Comparison of ENCODE assay signal across 22 cellular contexts in the genomic region with DNA sequence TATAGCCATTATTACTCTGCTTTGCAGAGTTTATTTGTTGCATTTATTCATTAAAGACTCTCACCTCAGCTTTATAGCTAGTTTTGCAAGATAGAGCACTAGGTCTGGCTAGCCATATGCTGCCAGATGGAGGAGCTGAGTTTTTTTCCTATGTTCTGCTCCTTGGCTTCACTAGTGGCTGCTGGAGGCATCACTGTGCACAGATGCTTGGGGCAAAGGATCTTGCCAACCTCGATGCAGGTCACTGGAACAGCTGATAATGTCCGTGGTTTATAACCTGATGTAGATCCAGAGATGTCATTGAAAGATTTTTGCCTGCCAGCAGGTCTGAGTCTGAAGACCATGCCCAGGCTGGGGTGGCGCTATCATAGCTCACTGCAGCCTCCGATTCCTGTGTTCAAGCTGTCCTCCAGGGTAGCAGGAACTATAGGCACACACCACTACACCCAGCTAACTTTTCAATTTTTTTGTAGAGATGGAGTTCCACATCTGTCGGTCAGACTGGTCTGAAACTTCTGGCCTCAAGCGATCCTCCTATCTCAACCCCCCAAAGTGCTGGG.
DNase-seq lines count a peak whose midpoint lies in the region; ATAC-seq and TF ChIP-seq lines count a peak whose summit lies in the region.
"Had no signal": no experiment of that assay in that cellular context is flagged by ENCODE, and none has a peak within 500 bp of the region (broad histone marks: within the 10 kb centered on the region; RNA-seq: fewer than 3 reads in every experiment).

No MANE protein-coding gene starts in this region.

- H3K79me2 ChIP-seq in Karpas-422 (ENCODE audit: low read length): peaks cover 85% of the 10 kb centered on the region

- H2AFZ ChIP-seq in Karpas-422 (ENCODE audit: low read length): no peak overlapping the region
- H2AFZ ChIP-seq: GM23248 had no signal

- H3K4me3 Mint-ChIP-seq in activated CD4-positive, alpha-beta T cell treated with anti-CD3 and anti-CD28 coated beads for 36 hours: no peak overlapping the region
- no peak overlapping the region for H3K4me3 Mint-ChIP-seq in T-cell
- H3K4me3 Mint-ChIP-seq: activated T-helper 1 cell treated with anti-CD3 and anti-CD28 coated beads, Interleukin-12 subunit alpha, Interleukin-12 subunit beta, Interleukin-2, Interleukin-4 antibody, amounts not matched to agents 30 ng/mL and 10 ng/mL and 1 ng/mL, durations not matched to agents 14 hours and 24 hours and 36 hours; central memory CD8-positive, alpha-beta T cell; effector memory CD8-positive, alpha-beta T cell; nephron; stimulated activated effector memory CD8-positive, alpha-beta T cell treated with anti-CD3 and anti-CD28 coated beads, Interleukin-12 subunit alpha, Interleukin-12 subunit beta, amount 100 ng/mL, for 72 hours had no signal

- TF ChIP-seq CTCF in psoas muscle (IDR thresholded peaks at IDR 0.05): no peak
- TF ChIP-seq CTCF in testis (IDR thresholded peaks at IDR 0.05): no peak

- H3K4me1 Mint-ChIP-seq in activated CD4-positive, alpha-beta T cell treated with anti-CD3 and anti-CD28 coated beads for 36 hours: peaks cover 75% of the 10 kb centered on the region
- peaks cover 61 to 77% (median 75%) of the 10 kb centered on the region in 3 donors for H3K4me1 Mint-ChIP-seq in T-cell
- H3K4me1 Mint-ChIP-seq: nephron had no signal

- CTCF ChIA-PET in activated CD4-positive, alpha-beta T cell treated with anti-CD3 and anti-CD28 coated beads for 36 hours (lab: Charles Lee): interaction anchor here (0.6 to 3.6 kb wide), 16 partner anchors 9 to 529 kb away, joined by 3 to 16 read pairs (median 4); no protein-coding TSS in a partner anchor
- CTCF ChIA-PET in T-cell (lab: Charles Lee): interaction anchor here in 1 of 2 donors (0.5 to 1.5 kb wide), 5 partner anchors 9 to 64 kb away, joined by 3 to 6 read pairs (median 4); no protein-coding TSS in a partner anchor

- POLR2A ChIA-PET in activated CD4-positive, alpha-beta T cell treated with anti-CD3 and anti-CD28 coated beads for 36 hours (lab: Charles Lee): no interaction called here
- POLR2A ChIA-PET in T-cell (lab: Charles Lee): interaction anchor here in 1 of 2 donors (0.6 kb wide), 1 partner anchor 60 kb away, joined by 10 read pairs; no protein-coding TSS in a partner anchor

- no peak for DNase-seq in activated CD4-positive, alpha-beta T cell treated with anti-CD3 and anti-CD28 coated beads for 36 hours
- no peak for DNase-seq in activated CD4-positive, alpha-beta T cell treated with anti-CD3 and anti-CD28 coated beads for 1 hour
- DNase-seq in Karpas-422 (peak; percentile 68), T-cell (no peak), psoas muscle (no peak), NCI-H526 (lab: John Stamatoyannopoulos, UW) (no peak), testis (no peak), sciatic nerve (ENCODE audit: low spot score) (no peak)
- DNase-seq: effector memory CD8-positive, alpha-beta T cell; GM23248; head of caudate nucleus; NCI-H187 treated with DMSO at 0.1 percent for 48 hours; NCI-H69; SW 1271; transverse colon had no signal

- H3K9me2 ChIP-seq in Karpas-422 (replicated peaks; ENCODE audit: insufficient read depth, low read length): no peaks in the 10 kb centered on the region

- WGBS in psoas muscle, 3 donors: 38 to 66% (median 50%) methylated on average over 6 of the region's 6 CpGs
- 69 to 77% methylated on average over 6 of the region's 6 CpGs for WGBS in testis, 2 donors

- no peak for ATAC-seq in activated CD4-positive, alpha-beta T cell treated with anti-CD3 and anti-CD28 coated beads for 36 hours
- ATAC-seq in T-cell (replicated peaks in 1 of 4) (no peak), psoas muscle (peak; percentile 39 to 52 (median 44)), sciatic nerve (no peak)
- ATAC-seq: effector memory CD8-positive, alpha-beta T cell; stimulated activated effector memory CD8-positive, alpha-beta T cell treated with anti-CD3 and anti-CD28 coated beads, Interleukin-12 subunit alpha, Interleukin-12 subunit beta, amount 100 ng/mL, for 72 hours had no signal

- TF ChIP-seq POLR2A in testis (IDR thresholded peaks at IDR 0.05): no peak

- H3K36me3 Mint-ChIP-seq in activated CD4-positive, alpha-beta T cell treated with anti-CD3 and anti-CD28 coated beads for 36 hours (ENCODE audit: low read depth): no peaks in the 10 kb centered on the region
- H3K36me3 Mint-ChIP-seq in T-cell: peaks cover 5% of the 10 kb centered on the region
- H3K36me3 Mint-ChIP-seq: IgD-negative memory B cell had no signal

- H3K4me3 ChIP-seq in Karpas-422 (ENCODE audit: low read length) (no peak overlapping the region), psoas muscle (no peak overlapping the region), testis (no peak overlapping the region)
- H3K4me3 ChIP-seq: GM23248, lung, prostate gland, transverse colon had no signal

- no peaks in the 10 kb centered on the region for H3K9me3 ChIP-seq in Karpas-422 (ENCODE audit: low read length)
- no peaks in the 10 kb centered on the region for H3K9me3 ChIP-seq in psoas muscle
- no peaks in the 10 kb centered on the region for H3K9me3 ChIP-seq in testis
- H3K9me3 ChIP-seq: prostate gland, transverse colon had no signal

- H3K27me3 Mint-ChIP-seq in activated CD4-positive, alpha-beta T cell treated with anti-CD3 and anti-CD28 coated beads for 36 hours: no peaks in the 10 kb centered on the region
- H3K27me3 Mint-ChIP-seq in T-cell: no peaks in the 10 kb centered on the region
- H3K27me3 Mint-ChIP-seq: central memory CD8-positive, alpha-beta T cell; effector memory CD8-positive, alpha-beta T cell; IgD-negative memory B cell had no signal

- intact Hi-C loops in activated CD4-positive, alpha-beta T cell treated with anti-CD3 and anti-CD28 coated beads for 36 hours (cut with DNase I, micrococcal nuclease): no loop called here
- intact Hi-C loops in psoas muscle (cut with DNase I): no loop called here
- intact Hi-C loops in testis (cut with DNase I; ENCODE audit: low total_unique reads): no loop called here
- intact Hi-C loops in sciatic nerve (cut with DNase I): no loop called here

- H3K9ac ChIP-seq in Karpas-422 (ENCODE audit: low read length): no peak overlapping the region; the same call in 1 of the 2 replicates
- H3K9ac ChIP-seq: GM23248 had no signal

- no peaks in the 10 kb centered on the region for H4K20me1 ChIP-seq in Karpas-422 (ENCODE audit: insufficient read depth, low read depth, low read length)

- H3K4me2 ChIP-seq in Karpas-422 (ENCODE audit: low read depth, low read length, poor library complexity, severe bottlenecking): peak overlapping the region; percentile 53

- H3K4me1 ChIP-seq in Karpas-422 (ENCODE audit: low read length): peaks cover 94% of the 10 kb centered on the region
- peaks cover 13% of the 10 kb centered on the region for H3K4me1 ChIP-seq in psoas muscle
- H3K4me1 ChIP-seq in testis: no peaks in the 10 kb centered on the region
- H3K4me1 ChIP-seq: prostate gland had no signal

- peak overlapping the region; percentile 6 for H3K27ac Mint-ChIP-seq in activated CD4-positive, alpha-beta T cell treated with anti-CD3 and anti-CD28 coated beads for 36 hours
- peak overlapping the region; percentile 74 to 77 for H3K27ac Mint-ChIP-seq in T-cell
- H3K27ac Mint-ChIP-seq: activated T-helper 1 cell treated with anti-CD3 and anti-CD28 coated beads, Interleukin-12 subunit alpha, Interleukin-12 subunit beta, Interleukin-2, Interleukin-4 antibody, amounts not matched to agents 30 ng/mL and 10 ng/mL and 1 ng/mL, durations not matched to agents 14 hours and 24 hours and 36 hours; nephron; stimulated activated effector memory CD8-positive, alpha-beta T cell treated with anti-CD3 and anti-CD28 coated beads, Interleukin-12 subunit alpha, Interleukin-12 subunit beta, amount 100 ng/mL, for 72 hours had no signal

- H3K27ac ChIP-seq in Karpas-422 (ENCODE audit: low read length) (peak overlapping the region; percentile 97), psoas muscle (no peak overlapping the region), testis (no peak overlapping the region)
- H3K27ac ChIP-seq: GM23248, prostate gland, transverse colon had no signal

- H3K27me3 ChIP-seq in Karpas-422 (ENCODE audit: low read length) (no peaks in the 10 kb centered on the region), psoas muscle (ENCODE audit: insufficient read depth in 3 of 3, low read length in 2 of 3) (no peaks in the 10 kb centered on the region), testis (no peaks in the 10 kb centered on the region)
- H3K27me3 ChIP-seq: transverse colon had no signal

- no peaks in the 10 kb centered on the region for H3K9me3 Mint-ChIP-seq in activated CD4-positive, alpha-beta T cell treated with anti-CD3 and anti-CD28 coated beads for 36 hours (ENCODE audit: low read depth)
- H3K9me3 Mint-ChIP-seq in T-cell: no peaks in the 10 kb centered on the region
- H3K9me3 Mint-ChIP-seq: activated T-helper 1 cell treated with anti-CD3 and anti-CD28 coated beads, Interleukin-12 subunit alpha, Interleukin-12 subunit beta, Interleukin-2, Interleukin-4 antibody, amounts not matched to agents 30 ng/mL and 10 ng/mL and 1 ng/mL, durations not matched to agents 14 hours and 24 hours and 36 hours; central memory CD8-positive, alpha-beta T cell; effector memory CD8-positive, alpha-beta T cell; IgD-negative memory B cell; nephron; stimulated activated effector memory CD8-positive, alpha-beta T cell treated with anti-CD3 and anti-CD28 coated beads, Interleukin-12 subunit alpha, Interleukin-12 subunit beta, amount 100 ng/mL, for 72 hours had no signal

- H3K36me3 ChIP-seq in Karpas-422 (ENCODE audit: insufficient read depth, low read length) (no peaks in the 10 kb centered on the region), psoas muscle (ENCODE audit: insufficient read depth in 1 of 2, low read depth in 1 of 2) (no peaks in the 10 kb centered on the region), testis (ENCODE audit: low read depth, missing control alignments) (no peaks in the 10 kb centered on the region)
- H3K36me3 ChIP-seq: prostate gland, transverse colon had no signal

Comparison
In these comparisons a context has a peak if more than half of its experiments do, and no peak if none do; other contexts are left out.
1. ATAC-seq: peak in psoas muscle (4 of 4); none in activated CD4-positive, alpha-beta T cell treated with anti-CD3 and anti-CD28 coated beads for 36 hours (single experiment), T-cell (0 of 4) and sciatic nerve (single experiment).